Comparison of ENCODE assay signal across 10 cellular contexts in the genomic region with DNA sequence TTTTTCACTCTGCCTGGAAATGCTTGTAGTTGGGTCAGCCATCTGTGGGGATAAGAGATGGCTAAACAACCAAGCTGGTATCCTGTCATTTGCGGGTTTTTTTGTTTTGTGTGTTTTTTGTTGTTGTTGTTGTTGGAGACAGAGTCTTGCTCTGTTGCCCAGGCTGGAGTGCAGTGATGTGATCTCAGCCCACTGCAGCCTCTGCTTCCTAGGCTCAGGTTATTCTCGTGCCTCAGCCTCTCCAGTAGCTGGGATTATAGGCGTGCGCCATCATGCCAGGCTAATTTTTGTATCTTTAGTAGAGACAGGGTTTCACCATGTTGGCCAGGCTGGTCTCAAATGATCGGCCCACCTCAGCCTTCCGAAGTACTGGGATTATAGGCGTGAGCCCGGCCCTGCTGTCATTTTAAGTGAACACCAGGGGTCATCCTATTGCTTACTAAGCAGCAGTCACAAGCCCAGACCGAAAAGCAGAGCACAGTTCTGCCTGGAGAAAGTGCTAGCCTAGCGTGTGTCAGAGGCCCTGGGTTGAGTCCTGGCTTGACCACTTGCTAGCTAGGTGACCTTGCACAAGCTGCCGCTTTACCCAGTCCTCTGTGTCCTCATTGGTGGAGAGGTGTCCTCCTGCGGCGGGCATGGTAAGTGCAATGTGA. TPM values are rescaled to one million over a fixed set of nuclear protein-coding genes. Genes with fewer than 3 reads are reported as not detected.
DNase-seq lines count a peak whose midpoint lies in the region; ATAC-seq and TF ChIP-seq lines count a peak whose summit lies in the region.
"Had no signal": no experiment of that assay in that cellular context is flagged by ENCODE, and none has a peak within 500 bp of the region (broad histone marks: within the 10 kb centered on the region; RNA-seq: fewer than 3 reads in every experiment).

No MANE protein-coding gene starts in this region.

- H3K4me1 Mint-ChIP-seq in HFFc6 (ENCODE audit: low read depth), result peaks cover 47% of the 10 kb centered on the region
- peaks cover 37% of the 10 kb centered on the region for H3K4me1 Mint-ChIP-seq in T-helper 2 cell treated with Interferon-gamma antibody and Interleukin-4, amounts not matched to agents 5 μg/mL and 100 μg/mL, for 36 hours (ENCODE audit: low read depth)

- H3K27ac Mint-ChIP-seq in HFFc6, result peak overlapping the region; percentile 12; the same call in 1 of the 2 replicates
- H3K27ac Mint-ChIP-seq in T-helper 2 cell treated with Interferon-gamma antibody and Interleukin-4, amounts not matched to agents 5 μg/mL and 100 μg/mL, for 36 hours, result peak overlapping the region; percentile 4

- H3K36me3 Mint-ChIP-seq in HFFc6 (ENCODE audit: low read depth), result peaks cover 18% of the 10 kb centered on the region
- peaks cover 32% of the 10 kb centered on the region for H3K36me3 Mint-ChIP-seq in T-helper 2 cell treated with Interferon-gamma antibody and Interleukin-4, amounts not matched to agents 5 μg/mL and 100 μg/mL, for 36 hours (ENCODE audit: low read depth)

- peak in 1 of 4 donors; percentile 24 for ATAC-seq in psoas muscle

- H3K9me3 ChIP-seq in psoas muscle, result no peaks in the 10 kb centered on the region
- H3K9me3 ChIP-seq in tibial nerve, result no peaks in the 10 kb centered on the region

- H3K36me3 ChIP-seq in psoas muscle (ENCODE audit: insufficient read depth in 1 of 2, low read depth in 1 of 2) (peaks cover 0 to 76% of the 10 kb centered on the region in 2 donors), tibial nerve (peaks cover 5 to 85% (median 15%) of the 10 kb centered on the region in 3 donors)

- no peaks in the 10 kb centered on the region; the same call in 1 of the 2 replicates for H3K27me3 Mint-ChIP-seq in HFFc6 (ENCODE audit: insufficient read depth)
- no peaks in the 10 kb centered on the region for H3K27me3 Mint-ChIP-seq in T-helper 2 cell treated with Interferon-gamma antibody and Interleukin-4, amounts not matched to agents 5 μg/mL and 100 μg/mL, for 36 hours (ENCODE audit: low read depth)

- TF ChIP-seq CTCF in HFFc6 (IDR thresholded peaks at IDR 0.05), result peak; percentile 76
- TF ChIP-seq CTCF in fibroblast of mammary gland (conservative IDR thresholded peaks at IDR 0.05; ENCODE audit: control insufficient read depth, insufficient read depth, low read depth, low read length), result peak; percentile 61
- TF ChIP-seq CTCF in psoas muscle (IDR thresholded peaks at IDR 0.05), result peak; percentile 30
- peak in 1 of 5 experiments; percentile 22 for TF ChIP-seq CTCF in tibial nerve (IDR thresholded peaks at IDR 0.05)

- H3K9me3 Mint-ChIP-seq in HFFc6, result no peaks in the 10 kb centered on the region
- no peaks in the 10 kb centered on the region for H3K9me3 Mint-ChIP-seq in T-helper 2 cell treated with Interferon-gamma antibody and Interleukin-4, amounts not matched to agents 5 μg/mL and 100 μg/mL, for 36 hours

- TF ChIP-seq EP300 in tibial nerve (IDR thresholded peaks at IDR 0.05), result no peak

- no peak for TF ChIP-seq POLR2A in tibial nerve (IDR thresholded peaks at IDR 0.05)

- no peak overlapping the region for H3K4me3 ChIP-seq in fibroblast of mammary gland (ENCODE audit: control insufficient read depth, low read depth, low read length)
- no peak overlapping the region for H3K4me3 ChIP-seq in psoas muscle
- H3K4me3 ChIP-seq in tibial nerve, result no peak overlapping the region
- H3K4me3 ChIP-seq: lung had no signal

- peak overlapping the region; percentile 15; the same call in 1 of the 2 replicates for H3K4me3 Mint-ChIP-seq in HFFc6
- H3K4me3 Mint-ChIP-seq in T-helper 2 cell treated with Interferon-gamma antibody and Interleukin-4, amounts not matched to agents 5 μg/mL and 100 μg/mL, for 36 hours, result peak overlapping the region; percentile 18

- intact Hi-C loops in psoas muscle (cut with DNase I), result loop anchor here in 1 of 2 donors (5.0 kb wide), 1 partner anchor 62 kb away; a partner anchor contains a TSS

- DNase-seq in COLO829 (ENCODE audit: low spot score) (peak; percentile 12), HFFc6 (peak; percentile 55), fibroblast of mammary gland (ENCODE audit: low read depth) (peak; percentile 78), psoas muscle (no peak), 8988T (no peak), tibial nerve (ENCODE audit: low spot score in 2 of 2) (no peak), HT-29 (ENCODE audit: low spot score) (no peak)
- no peak for DNase-seq in T-helper 2 cell treated with Interferon-gamma antibody and Interleukin-4, amounts not matched to agents 5 μg/mL and 100 μg/mL, for 36 hours (ENCODE audit: low spot score)

- H3K27ac ChIP-seq in psoas muscle (peak overlapping the region; percentile 37), tibial nerve (no peak overlapping the region)

- WGBS in psoas muscle, 3 donors, result 54 to 69% (median 56%) methylated on average over 13 of the region's 13 CpGs
- 52 to 55% methylated on average over 13 of the region's 13 CpGs for WGBS in tibial nerve, 2 donors

- H3K4me1 ChIP-seq in psoas muscle, result peaks cover 46% of the 10 kb centered on the region
- H3K4me1 ChIP-seq in tibial nerve, result peaks cover 0 to 75% (median 37%) of the 10 kb centered on the region in 4 donors

- H3K27me3 ChIP-seq in psoas muscle (ENCODE audit: insufficient read depth in 3 of 3, low read length in 2 of 3), result no peaks in the 10 kb centered on the region
- H3K27me3 ChIP-seq in tibial nerve, result no peaks in the 10 kb centered on the region

RNA-seq across cellular contexts. Expression of a gene that starts 4.6 kb away (rescaled TPM):
- total RNA-seq in HFFc6 (2021; fragmentation: NEBNext Ultra II Directional; extraction: Animal tissue kit (Norgen Biotek cat#: 25700)), result 10 to 100 TPM; 13.9 to 16.9 (median 15.5) TPM
- total RNA-seq in psoas muscle (10 to 100 TPM in 3 of 4 donors, 1 to 10 TPM in 1; 8.0 to 14.4 (median 12.2) TPM), tibial nerve (10 to 100 TPM; 11.4 to 13.5 (median 12.7) TPM)
- polyA plus RNA-seq in psoas muscle, result 10 to 100 TPM in 1 of 3 donors, 1 to 10 TPM in 2; 3.9 to 23.4 (median 6.8) TPM
- total RNA-seq in HT-29 (2014; rRNA removed; shearing (Covaris generic)), result 8.8 and 10.7 TPM in 2 replicates

RNA-seq across cellular contexts. Expression of a gene that starts 4.9 kb away (rescaled TPM):
- 10 to 100 TPM; 23.0 to 26.4 (median 24.0) TPM for total RNA-seq in HFFc6 (2021; fragmentation: NEBNext Ultra II Directional; extraction: Animal tissue kit (Norgen Biotek cat#: 25700))
- 10 to 100 TPM in 3 of 4 donors, 1 to 10 TPM in 1; 8.8 to 21.3 (median 14.1) TPM for total RNA-seq in psoas muscle
- 10 to 100 TPM; 10.5 to 24.3 (median 13.6) TPM for polyA plus RNA-seq in psoas muscle
- total RNA-seq in tibial nerve, result 10 to 100 TPM; 47.9 to 92.4 (median 63.5) TPM
- 19.2 and 21.8 TPM in 2 replicates for total RNA-seq in HT-29 (2014; rRNA removed; shearing (Covaris generic))

RNA-seq across cellular contexts. Expression of a gene that starts 43.6 kb away (rescaled TPM):
- 10 to 100 TPM in 5 of 6 experiments, 1 to 10 TPM in 1; 7.9 to 18.5 (median 16.2) TPM for total RNA-seq in HFFc6 (2021; fragmentation: NEBNext Ultra II Directional; extraction: Animal tissue kit (Norgen Biotek cat#: 25700))
- 10 to 100 TPM; 11.9 to 15.1 (median 14.4) TPM for total RNA-seq in psoas muscle
- polyA plus RNA-seq in psoas muscle, result 10 to 100 TPM in 2 of 3 donors, 1 to 10 TPM in 1; 8.3 to 20.8 (median 12.4) TPM
- 10 to 100 TPM; 48.0 to 69.5 (median 59.3) TPM for total RNA-seq in tibial nerve
- 62.7 and 62.9 TPM in 2 replicates for total RNA-seq in HT-29 (2014; rRNA removed; shearing (Covaris generic))

RNA-seq across cellular contexts. Expression of a gene that starts 57.8 kb away (rescaled TPM):
- total RNA-seq in HFFc6 (2021; fragmentation: NEBNext Ultra II Directional; extraction: Animal tissue kit (Norgen Biotek cat#: 25700)), result not detected
- total RNA-seq in psoas muscle, result not detected
- polyA plus RNA-seq in psoas muscle, result under 1 TPM in 1 of 3 donors, not detected in 2; 0.03 TPM
- total RNA-seq in tibial nerve, result not detected
- 0.13 and 0.52 TPM in 2 replicates for total RNA-seq in HT-29 (2014; rRNA removed; shearing (Covaris generic))
- total RNA-seq: NCI-H460 had no signal

RNA-seq across cellular contexts. Expression of a gene that starts 59.3 kb away (rescaled TPM):
- total RNA-seq in HFFc6 (2021; fragmentation: NEBNext Ultra II Directional; extraction: Animal tissue kit (Norgen Biotek cat#: 25700)), result 10 to 100 TPM; 13.3 to 19.9 (median 16.6) TPM
- 10 to 100 TPM; 14.3 to 28.4 (median 22.0) TPM for total RNA-seq in psoas muscle
- polyA plus RNA-seq in psoas muscle, result 10 to 100 TPM in 2 of 3 donors, 1 to 10 TPM in 1; 8.1 to 18.4 (median 11.6) TPM
- total RNA-seq in tibial nerve, result 10 to 100 TPM; 16.2 to 31.7 (median 20.4) TPM
- total RNA-seq in HT-29 (2014; rRNA removed; shearing (Covaris generic)), result 23.4 and 26.8 TPM in 2 replicates

Comparison
In these comparisons a context has a peak if more than half of its experiments do, and no peak if none do; other contexts are left out.
1. DNase-seq: peak in COLO829 (single experiment), HFFc6 (single experiment) and fibroblast of mammary gland (single experiment); none in T-helper 2 cell treated with Interferon-gamma antibody and Interleukin-4, amounts not matched to agents 5 μg/mL and 100 μg/mL, for 36 hours (single experiment), psoas muscle (0 of 2), 8988T (single experiment), tibial nerve (0 of 2) and HT-29 (single experiment).